In genomic region chr14:72550513-72550912, GRCh38 we compare ENCODE assay signal across 17 cellular contexts.
"Had no signal": no experiment of that assay in that cellular context is flagged by ENCODE, and none has a peak within 500 bp of the region (broad histone marks: within the 10 kb centered on the region; RNA-seq: fewer than 3 reads in every experiment).

No MANE protein-coding gene starts in this region.

- H3K4me3 ChIP-seq: cardiac muscle cell, gastrocnemius medialis, lower lobe of right lung, prostate gland, right atrium auricular region, thoracic aorta had no signal

- DNase-seq: activated CD4-positive, alpha-beta T cell treated with anti-CD3 and anti-CD28 coated beads, Interleukin-2, amount 50 U/mL, for 48 hours; activated CD8-positive, alpha-beta memory T cell treated with anti-CD3 and anti-CD28 coated beads, Interleukin-2, amount 50 U/mL, for 48 hours; activated naive CD4-positive, alpha-beta T cell treated with anti-CD3 and anti-CD28 coated beads, Interleukin-2, amount 10 ng/mL, durations not matched to agents 7 days and 5 days; activated T-cell treated with anti-CD3 and anti-CD28 coated beads, Interleukin-2, amount 50 U/mL, for 4 hours; amygdala; cortex of kidney; gastrocnemius medialis; hypothalamus; lower lobe of right lung; natural killer cell; SK-N-SH; stimulated activated CD4-positive, alpha-beta T cell treated with anti-CD3 and anti-CD28 coated beads, Interleukin-4, amount 100 ng/mL, for 24 hours; stimulated activated naive CD4-positive, alpha-beta T cell treated with Interleukin-2 at 50 U/mL for 16 hours had no signal
